Comparison of ENCODE assay signal across 15 cellular contexts in the genomic region with DNA sequence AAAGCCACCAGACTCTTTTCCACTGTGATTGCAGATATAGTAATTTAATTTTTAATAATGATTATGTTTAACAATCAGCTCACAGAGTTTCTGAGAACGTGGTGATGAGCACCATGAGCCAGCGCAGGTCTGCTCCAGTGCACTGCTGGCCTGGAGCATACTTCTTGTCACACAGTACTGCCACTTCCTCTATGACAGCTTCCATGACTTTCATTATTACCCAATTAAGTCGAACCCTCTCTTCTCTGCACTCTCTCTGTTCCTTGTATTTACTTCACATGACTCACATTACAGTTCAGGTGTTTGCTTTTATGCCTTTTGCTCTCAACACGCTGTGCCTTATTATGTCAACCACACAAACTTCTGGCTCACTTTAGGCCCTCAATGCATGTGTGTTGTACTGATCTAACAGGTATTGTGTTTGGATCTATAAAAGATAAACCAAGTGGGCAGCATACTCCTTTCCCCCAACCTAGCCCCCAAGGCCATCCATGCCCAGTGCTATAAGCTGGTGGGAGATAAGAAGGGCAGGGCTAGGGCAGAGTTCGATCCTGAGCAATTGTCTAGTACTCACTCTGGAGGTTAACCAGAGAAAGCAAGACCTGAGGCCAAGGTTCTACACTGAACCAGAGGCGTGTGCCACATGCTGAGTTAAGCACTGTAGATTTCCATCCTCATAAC.
A peak's percentile ranks its signal among the peaks of the same experiment; 100 is the strongest.
DNase-seq lines count a peak whose midpoint lies in the region; ATAC-seq and FAIRE-seq lines count a peak whose summit lies in the region.
"Had no signal": no experiment of that assay in that cellular context is flagged by ENCODE, and none has a peak within 500 bp of the region (broad histone marks: within the 10 kb centered on the region; RNA-seq: fewer than 3 reads in every experiment).

No MANE protein-coding gene starts in this region.

- H3K36me3 Mint-ChIP-seq in activated T-helper 17 cell treated with anti-CD3 and anti-CD28 coated beads, Interleukin-2, amount 50 U/mL, for 72 hours (ENCODE audit: low read depth), result no peaks in the 10 kb centered on the region
- H3K36me3 Mint-ChIP-seq: CD8-positive, alpha-beta T cell had no signal

- peak; percentile 60 for FAIRE-seq in GM19239 (lab: Jason Lieb, UNC)
- FAIRE-seq: endothelial cell of umbilical vein had no signal

- H3K4me1 Mint-ChIP-seq in activated T-helper 17 cell treated with anti-CD3 and anti-CD28 coated beads, Interleukin-2, amount 50 U/mL, for 72 hours, result no peaks in the 10 kb centered on the region

- peak; percentile 53 for ATAC-seq in HG03175 (IDR thresholded peaks at IDR 0.05; ENCODE audit: unreplicated experiment)
- ATAC-seq in HG03460 (IDR thresholded peaks at IDR 0.05; ENCODE audit: unreplicated experiment), result no peak
- ATAC-seq in activated T-helper 17 cell treated with anti-CD3 and anti-CD28 coated beads, Interleukin-2, amount 50 U/mL, for 72 hours (replicated peaks), result no peak
- ATAC-seq in HG03045 (IDR thresholded peaks at IDR 0.05; ENCODE audit: unreplicated experiment), result no peak
- ATAC-seq: CD8-positive, alpha-beta T cell had no signal

- no peak overlapping the region for H3K27ac Mint-ChIP-seq in activated T-helper 17 cell treated with anti-CD3 and anti-CD28 coated beads, Interleukin-2, amount 50 U/mL, for 72 hours
- H3K27ac Mint-ChIP-seq: CD8-positive, alpha-beta T cell had no signal

- H3K27me3 Mint-ChIP-seq in activated T-helper 17 cell treated with anti-CD3 and anti-CD28 coated beads, Interleukin-2, amount 50 U/mL, for 72 hours, result peaks cover 11% of the 10 kb centered on the region

- H3K4me3 Mint-ChIP-seq in activated T-helper 17 cell treated with anti-CD3 and anti-CD28 coated beads, Interleukin-2, amount 50 U/mL, for 72 hours, result no peak overlapping the region
- H3K4me3 Mint-ChIP-seq: CD8-positive, alpha-beta T cell had no signal

- H3K9me3 Mint-ChIP-seq in activated T-helper 17 cell treated with anti-CD3 and anti-CD28 coated beads, Interleukin-2, amount 50 U/mL, for 72 hours, result no peaks in the 10 kb centered on the region
- H3K9me3 Mint-ChIP-seq: CD8-positive, alpha-beta T cell had no signal

- DNase-seq in GM19239 (ENCODE audit: insufficient read length, low spot score) (no peak), NCI-H748 treated with DMSO at 0.1 percent for 48 hours (lab: John Stamatoyannopoulos, UW) (peak; percentile 50), renal cortical epithelial cell (ENCODE audit: low read depth) (peak; percentile 33), HPDE6-E6E7 (ENCODE audit: extremely low spot score) (no peak)
- DNase-seq: activated CD4-positive, CD25-positive, alpha-beta regulatory T cell treated with anti-CD3 and anti-CD28 coated beads, Interleukin-2, amount 50 U/mL, for 72 hours; CD8-positive, alpha-beta T cell; hypothalamus; KBM-7; posterior cingulate gyrus; SK-N-SH had no signal

Comparison
In these comparisons a context has a peak if more than half of its experiments do, and no peak if none do; other contexts are left out.
1. DNase-seq: peak in NCI-H748 treated with DMSO at 0.1 percent for 48 hours (single experiment) and renal cortical epithelial cell (single experiment); none in GM19239 (single experiment) and HPDE6-E6E7 (single experiment).